20 cellular contexts compared by ENCODE assay signal in the genomic region with DNA sequence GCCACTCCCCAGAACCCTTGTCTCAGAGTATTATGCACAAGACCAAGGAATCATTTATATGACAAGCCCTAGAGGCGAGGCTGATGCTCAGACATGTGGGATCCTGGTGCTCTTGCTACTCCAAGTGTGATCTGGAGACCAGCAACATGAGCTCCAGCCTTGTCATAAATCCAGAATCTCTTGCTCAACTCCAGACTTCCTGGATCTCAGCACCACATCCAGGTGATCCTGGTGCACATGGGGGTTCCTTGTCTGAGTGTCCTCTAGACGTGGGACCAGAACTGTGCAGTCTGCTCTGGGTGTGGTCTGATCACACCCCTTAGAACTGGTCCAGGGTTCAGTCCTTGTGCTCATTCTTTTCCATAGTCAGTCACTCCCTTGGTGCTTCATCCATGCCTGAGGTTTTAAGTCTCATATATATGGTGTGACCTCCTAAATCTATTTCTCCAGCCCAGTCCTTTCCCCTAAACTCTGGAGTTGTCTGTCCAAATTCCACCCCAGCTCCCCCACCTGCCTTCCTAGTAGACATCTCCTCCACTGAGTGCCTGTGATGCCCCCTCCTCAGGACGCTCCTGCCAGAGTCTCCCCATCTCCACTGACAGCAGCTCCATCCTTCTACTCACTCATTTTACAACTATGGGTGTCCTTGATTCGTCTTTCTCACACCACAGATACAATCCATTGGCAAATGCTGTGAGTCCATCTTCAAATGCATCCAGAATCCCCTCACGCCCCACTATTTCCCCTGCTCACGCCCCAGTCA. TPM values are rescaled to one million over a fixed set of nuclear protein-coding genes. Genes with fewer than 3 reads are reported as not detected.
DNase-seq lines count a peak whose midpoint lies in the region; ATAC-seq and FAIRE-seq lines count a peak whose summit lies in the region.
"Had no signal": no experiment of that assay in that cellular context is flagged by ENCODE, and none has a peak within 500 bp of the region (broad histone marks: within the 10 kb centered on the region; RNA-seq: fewer than 3 reads in every experiment).

No MANE protein-coding gene starts in this region.

- H3K4me3 Mint-ChIP-seq in activated naive CD8-positive, alpha-beta T cell treated with anti-CD3 and anti-CD28 coated beads, Interleukin-2, amount 50 U/mL, for 24 hours, result peak overlapping the region; percentile 96
- H3K4me3 Mint-ChIP-seq: endodermal cell had no signal

- 42 to 45% (median 43%) methylated on average over 6 of the region's 6 CpGs for WGBS in small intestine, 3 donors

- peaks cover 51% of the 10 kb centered on the region for H3K4me1 Mint-ChIP-seq in activated naive CD8-positive, alpha-beta T cell treated with anti-CD3 and anti-CD28 coated beads, Interleukin-2, amount 50 U/mL, for 24 hours

- H3K27me3 ChIP-seq in small intestine (ENCODE audit: control insufficient read depth in 2 of 2, insufficient read depth in 2 of 2, low read length in 2 of 2), result no peaks in the 10 kb centered on the region
- H3K27me3 ChIP-seq in HAP-1 (ENCODE audit: low read depth), result no peaks in the 10 kb centered on the region
- H3K27me3 ChIP-seq: sigmoid colon, stomach had no signal

- H3K27ac ChIP-seq in small intestine (ENCODE audit: low read depth in 1 of 2, low read length in 1 of 2), result peak overlapping the region in 1 of 2 donors; percentile 63
- H3K27ac ChIP-seq: cardiac muscle cell, sigmoid colon, stomach had no signal

- H3K4me3 ChIP-seq in small intestine (ENCODE audit: low read depth in 1 of 2, low read length in 2 of 2) (no peak overlapping the region), HAP-1 (no peak overlapping the region)
- H3K4me3 ChIP-seq: cardiac muscle cell, sigmoid colon, stomach had no signal

- DNase-seq in activated T-cell treated with anti-CD3 and anti-CD28 coated beads, Interleukin-2, amount 50 U/mL, for 1 hour, result peak; percentile 46
- no peak for DNase-seq in activated T-cell treated with anti-CD3 and anti-CD28 coated beads, Interleukin-2, amount 50 U/mL, for 48 hours
- DNase-seq in NAMALWA (ENCODE audit: low spot score), result peak; percentile 26
- no peak for DNase-seq in activated naive CD8-positive, alpha-beta T cell treated with anti-CD3 and anti-CD28 coated beads, Interleukin-2, amount 50 U/mL, for 24 hours
- peak; percentile 49 for DNase-seq in small intestine
- no peak for DNase-seq in GF-D8 (lab: John Stamatoyannopoulos, UW)
- no peak for DNase-seq in HAP-1 (ENCODE audit: low spot score in 2 of 2)
- no peak for DNase-seq in NOMO-1 treated with dmso at 0.1 percent for 144 hours (lab: John Stamatoyannopoulos, UW; ENCODE audit: unreplicated experiment)
- DNase-seq: ACHN, Calu3, endodermal cell, foreskin melanocyte, H7, NCI-H1092, NCI-H226, occipital lobe, SHP77 treated with DMSO at 0.1 percent for 48 hours, sigmoid colon, stomach had no signal

- H3K27ac Mint-ChIP-seq in activated naive CD8-positive, alpha-beta T cell treated with anti-CD3 and anti-CD28 coated beads, Interleukin-2, amount 50 U/mL, for 24 hours, result peak overlapping the region; percentile 76
- H3K27ac Mint-ChIP-seq: endodermal cell had no signal

- no peak for FAIRE-seq in small intestine (lab: Jason Lieb, UNC)

- peaks cover 35% of the 10 kb centered on the region for H3K36me3 Mint-ChIP-seq in activated naive CD8-positive, alpha-beta T cell treated with anti-CD3 and anti-CD28 coated beads, Interleukin-2, amount 50 U/mL, for 24 hours (ENCODE audit: low read depth)

- in situ Hi-C loops in HAP-1 (cut with MboI; ENCODE audit: low sequenced_read_pairs), result no loop called here

- H3K4me1 ChIP-seq in small intestine (ENCODE audit: control insufficient read depth in 2 of 2, insufficient read depth in 1 of 2, low read depth in 1 of 2, low read length in 1 of 2) (peaks cover 0 to 2% of the 10 kb centered on the region in 2 donors), HAP-1 (no peaks in the 10 kb centered on the region)

- no peaks in the 10 kb centered on the region for H3K27me3 Mint-ChIP-seq in activated naive CD8-positive, alpha-beta T cell treated with anti-CD3 and anti-CD28 coated beads, Interleukin-2, amount 50 U/mL, for 24 hours

- ATAC-seq in activated naive CD8-positive, alpha-beta T cell treated with anti-CD3 and anti-CD28 coated beads, Interleukin-2, amount 50 U/mL, for 24 hours, result peak; percentile 12

- no peaks in the 10 kb centered on the region for H3K9me3 Mint-ChIP-seq in activated naive CD8-positive, alpha-beta T cell treated with anti-CD3 and anti-CD28 coated beads, Interleukin-2, amount 50 U/mL, for 24 hours
- H3K9me3 Mint-ChIP-seq: endodermal cell had no signal

- H3K9me3 ChIP-seq in small intestine (ENCODE audit: control insufficient read depth, low read depth) (no peaks in the 10 kb centered on the region), HAP-1 (no peaks in the 10 kb centered on the region)
- H3K9me3 ChIP-seq: sigmoid colon, stomach had no signal

- H3K36me3 ChIP-seq in small intestine (ENCODE audit: control insufficient read depth in 2 of 2, insufficient read depth in 2 of 2, low read length in 2 of 2), result peaks cover 13 to 17% of the 10 kb centered on the region in 2 donors
- peaks cover 12% of the 10 kb centered on the region for H3K36me3 ChIP-seq in HAP-1 (replicated peaks)
- H3K36me3 ChIP-seq: cardiac muscle cell had no signal

RNA-seq across cellular contexts. Expression of a gene that starts 5.1 kb away (rescaled TPM):
- 1,000 to 10,000 TPM in 2 of 3 donors, 100 to 1,000 TPM in 1; 569 to 2,421 (median 1,749) TPM for polyA plus RNA-seq in small intestine

RNA-seq across cellular contexts. Expression of a gene that starts 51.5 kb away (rescaled TPM):
- 10 to 100 TPM; 12.5 to 28.6 (median 26.2) TPM for polyA plus RNA-seq in small intestine

Comparison
In these comparisons a context has a peak if more than half of its experiments do, and no peak if none do; other contexts are left out.
1. DNase-seq: peak in activated T-cell treated with anti-CD3 and anti-CD28 coated beads, Interleukin-2, amount 50 U/mL, for 1 hour (single experiment), NAMALWA (single experiment) and small intestine (single experiment); none in activated T-cell treated with anti-CD3 and anti-CD28 coated beads, Interleukin-2, amount 50 U/mL, for 48 hours (0 of 2), activated naive CD8-positive, alpha-beta T cell treated with anti-CD3 and anti-CD28 coated beads, Interleukin-2, amount 50 U/mL, for 24 hours (single experiment), GF-D8 (single experiment), HAP-1 (0 of 2) and NOMO-1 treated with dmso at 0.1 percent for 144 hours (single experiment).